ENCODE assay signal across 17 cellular contexts in the genomic region with DNA sequence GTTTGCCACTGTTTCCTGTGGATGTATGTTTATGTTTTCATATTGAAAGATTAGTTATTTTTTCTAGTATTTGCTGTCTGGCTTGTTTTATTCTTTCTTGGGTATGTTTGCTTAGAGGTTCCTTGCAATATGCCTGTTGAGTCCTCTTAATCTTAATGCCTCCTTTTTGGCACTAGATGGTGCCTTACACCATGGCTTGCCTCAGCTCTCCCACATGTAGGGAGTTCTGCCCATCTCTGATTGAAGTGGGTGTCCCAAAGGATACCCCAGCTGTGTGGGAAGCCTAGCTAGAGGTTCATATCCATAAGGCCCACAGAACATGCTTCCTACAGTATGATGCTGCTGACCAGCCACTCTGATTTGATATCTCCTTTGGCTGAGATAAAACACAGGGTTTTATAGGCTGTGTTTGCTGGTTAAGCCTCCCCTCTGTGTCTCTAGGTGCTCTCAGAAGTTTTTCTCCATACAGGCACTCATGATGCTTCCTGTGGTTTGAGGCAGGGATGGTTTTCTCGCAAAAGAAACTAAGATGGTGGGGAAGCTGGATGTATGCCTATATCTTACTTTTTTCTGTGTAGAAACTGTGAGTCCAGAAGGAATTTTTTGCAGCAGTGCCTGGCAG.
DNase-seq lines count a peak whose midpoint lies in the region; ATAC-seq, FAIRE-seq and TF ChIP-seq lines count a peak whose summit lies in the region.
"Had no signal": no experiment of that assay in that cellular context is flagged by ENCODE, and none has a peak within 500 bp of the region (broad histone marks: within the 10 kb centered on the region; RNA-seq: fewer than 3 reads in every experiment).

No MANE protein-coding gene starts in this region.

- no peaks in the 10 kb centered on the region for H3K9me2 ChIP-seq in MM.1S (replicated peaks; ENCODE audit: insufficient read depth, low read length)

- no peaks in the 10 kb centered on the region for H4K20me1 ChIP-seq in MM.1S (ENCODE audit: insufficient read depth, low read length)
- H4K20me1 ChIP-seq: BLaER1 had no signal

- in situ Hi-C loops in ACHN (cut with HindIII; ENCODE audit: low pct_ligation_motif_present, low pct_unique_long_range_greater_than_20kb, low sequenced_read_pairs), result no loop called here

- H3K4me3 ChIP-seq in MM.1S (ENCODE audit: low read length) (no peak overlapping the region), bronchial epithelial cell (ENCODE audit: low read depth, low read length) (no peak overlapping the region)
- H3K4me3 ChIP-seq: BLaER1, SJSA1, skin epidermis had no signal

- no peaks in the 10 kb centered on the region for H3K9me3 ChIP-seq in MM.1S (replicated peaks; ENCODE audit: insufficient read depth, low read length)
- H3K9me3 ChIP-seq: SJSA1 had no signal

- H3K4me2 ChIP-seq in MM.1S (ENCODE audit: low read depth, low read length), result no peak overlapping the region
- H3K4me2 ChIP-seq: BLaER1 had no signal

- no peaks in the 10 kb centered on the region for H3K4me1 ChIP-seq in MM.1S (ENCODE audit: low read length)
- H3K4me1 ChIP-seq: BLaER1, SJSA1 had no signal

- TF ChIP-seq CTCF in MM.1S (IDR thresholded peaks at IDR 0.05; ENCODE audit: low read length) (0 out of 2 replicates have a peak, but pooled peaks have one; percentile 8), bronchial epithelial cell (IDR thresholded peaks at IDR 0.05; ENCODE audit: insufficient read depth, low read length, severe bottlenecking) (peak; percentile 10)

- no peaks in the 10 kb centered on the region for H3F3A ChIP-seq in MM.1S (ENCODE audit: insufficient read depth, low read length)

- ATAC-seq in GM19455 (IDR thresholded peaks at IDR 0.05; ENCODE audit: unreplicated experiment) (no peak), HG03432 (IDR thresholded peaks at IDR 0.05; ENCODE audit: unreplicated experiment) (no peak), GM19467 (IDR thresholded peaks at IDR 0.05; ENCODE audit: unreplicated experiment) (no peak)
- ATAC-seq: left ventricle myocardium superior had no signal

- H3K27ac ChIP-seq in MM.1S (ENCODE audit: low read length), result no peak overlapping the region
- H3K27ac ChIP-seq: BLaER1, epithelial cell of prostate, SJSA1, skin epidermis had no signal

- DNase-seq in ACHN (peak; percentile 15), EH (ENCODE audit: low read depth) (peak; percentile 0), MM.1S (no peak), bronchial epithelial cell (ENCODE audit: low read depth) (peak; percentile 7)
- DNase-seq: activated CD4-positive, alpha-beta T cell treated with anti-CD3 and anti-CD28 coated beads for 1 hour; activated CD8-positive, alpha-beta memory T cell treated with anti-CD3 and anti-CD28 coated beads, Interleukin-2, amount 50 U/mL, for 48 hours; cortex of kidney; left ventricle myocardium superior; NCI-H187 treated with DMSO at 0.1 percent for 48 hours; T-helper 9 cell had no signal

- no peaks in the 10 kb centered on the region for H3K36me3 ChIP-seq in MM.1S (replicated peaks; ENCODE audit: insufficient read depth, low read length)
- no peaks in the 10 kb centered on the region for H3K36me3 ChIP-seq in bronchial epithelial cell (ENCODE audit: control insufficient read depth, insufficient read depth, low read length)
- H3K36me3 ChIP-seq: BLaER1, SJSA1 had no signal

- H2AFZ ChIP-seq in MM.1S (ENCODE audit: low read length), result no peak overlapping the region

- no peak overlapping the region for H3K9ac ChIP-seq in MM.1S (ENCODE audit: low read length)
- H3K9ac ChIP-seq: BLaER1 had no signal

- no peaks in the 10 kb centered on the region for H3K79me2 ChIP-seq in MM.1S (ENCODE audit: low read length)

- no peak for FAIRE-seq in bronchial epithelial cell (lab: Jason Lieb, UNC)

- H3K27me3 ChIP-seq in MM.1S (replicated peaks; ENCODE audit: insufficient read depth, low read length), result no peaks in the 10 kb centered on the region
- H3K27me3 ChIP-seq in bronchial epithelial cell (ENCODE audit: control insufficient read depth, insufficient read depth, low read length), result no peaks in the 10 kb centered on the region
- H3K27me3 ChIP-seq: SJSA1 had no signal
